ENCODE assay signal across 4 cellular contexts in genomic region chr11:103612451-103612850, GRCh38.
A peak's percentile ranks its signal among the peaks of the same experiment; 100 is the strongest.
DNase-seq lines count a peak whose midpoint lies in the region; FAIRE-seq and TF ChIP-seq lines count a peak whose summit lies in the region.
"Not testable (repeated sequence)": the region's sequence is repeated elsewhere in the genome, so short reads cannot be mapped to it uniquely, and the experiment has no call there.

No MANE protein-coding gene starts in this region.

- H3K36me3 ChIP-seq in mesenchymal stem cell (ENCODE audit: control insufficient read depth in 1 of 2, insufficient read depth in 2 of 2, low read depth in 1 of 2, low read length in 2 of 2), result not testable (repeated sequence)

- H3K4me1 ChIP-seq in mesenchymal stem cell (ENCODE audit: control insufficient read depth, insufficient read depth, low read depth, low read length), result not testable (repeated sequence)

- H2BK120ac ChIP-seq in mesenchymal stem cell (ENCODE audit: low read depth, low read length), result not testable (repeated sequence)

- not testable (repeated sequence) for TF ChIP-seq POLR2A in GM12892 (IDR thresholded peaks at IDR 0.05; ENCODE audit: low read depth, low read length)

- H3K23ac ChIP-seq in mesenchymal stem cell (ENCODE audit: low read length in 2 of 2), result not testable (repeated sequence)

- H3K18ac ChIP-seq in mesenchymal stem cell (ENCODE audit: low read depth in 1 of 2, low read length in 2 of 2), result not testable (repeated sequence)

- not testable (repeated sequence) for H3K9ac ChIP-seq in mesenchymal stem cell (ENCODE audit: low read length)

- H3K27me3 ChIP-seq in mesenchymal stem cell (ENCODE audit: control insufficient read depth in 1 of 2, insufficient read depth in 1 of 2, low read length in 2 of 2), result not testable (repeated sequence)

- peak overlapping the region; percentile 80 for H3K27ac ChIP-seq in mesenchymal stem cell (ENCODE audit: low read length, poor library complexity, severe bottlenecking)

- H2AK5ac ChIP-seq in mesenchymal stem cell (ENCODE audit: low read length, severe bottlenecking), result not testable (repeated sequence)

- not testable (repeated sequence) for H3K4ac ChIP-seq in mesenchymal stem cell (ENCODE audit: low read depth in 1 of 2, low read length in 2 of 2)

- WGBS in mesenchymal stem cell, result 95% methylated on average over 8 of the region's 9 CpGs

- not testable (repeated sequence) for H3K4me2 ChIP-seq in mesenchymal stem cell (ENCODE audit: low read length, poor library complexity, severe bottlenecking)

- not testable (repeated sequence) for H2BK15ac ChIP-seq in mesenchymal stem cell (ENCODE audit: low read depth, poor library complexity, severe bottlenecking)

- H2BK12ac ChIP-seq in mesenchymal stem cell (ENCODE audit: low read length in 2 of 2), result not testable (repeated sequence)

- H3K9me3 ChIP-seq in mesenchymal stem cell (ENCODE audit: control insufficient read depth, low read length), result not testable (repeated sequence)

- H3K14ac ChIP-seq in mesenchymal stem cell (ENCODE audit: low read length in 2 of 2), result not testable (repeated sequence)

- not testable (repeated sequence) for H4K8ac ChIP-seq in mesenchymal stem cell (ENCODE audit: low read length)

- H3K4me3 ChIP-seq in mesenchymal stem cell (ENCODE audit: insufficient read depth in 1 of 2, low read depth in 1 of 2, low read length in 2 of 2), result not testable (repeated sequence)

- H2BK5ac ChIP-seq in mesenchymal stem cell (ENCODE audit: low read depth, low read length, poor library complexity, severe bottlenecking), result not testable (repeated sequence)

- not testable (repeated sequence) for H2AFZ ChIP-seq in mesenchymal stem cell (ENCODE audit: low read depth, low read length)

- H4K91ac ChIP-seq in mesenchymal stem cell (ENCODE audit: low read length), result not testable (repeated sequence)

- not testable (repeated sequence) for DNase-seq in GM12892 (ENCODE audit: insufficient read length); mesenchymal stem cell
- DNase-seq in glomerular visceral epithelial cell (ENCODE audit: extremely low spot score) (peak; percentile 69), kidney glomerular epithelial cell (lab: John Stamatoyannopoulos, UW) (peak; percentile 46)

- H3K79me1 ChIP-seq in mesenchymal stem cell (replicated peaks; ENCODE audit: low read length, poor library complexity, severe bottlenecking), result not testable (repeated sequence)

- FAIRE-seq in GM12892 (lab: Jason Lieb, UNC), result peak; percentile 30
